In the genomic region with DNA sequence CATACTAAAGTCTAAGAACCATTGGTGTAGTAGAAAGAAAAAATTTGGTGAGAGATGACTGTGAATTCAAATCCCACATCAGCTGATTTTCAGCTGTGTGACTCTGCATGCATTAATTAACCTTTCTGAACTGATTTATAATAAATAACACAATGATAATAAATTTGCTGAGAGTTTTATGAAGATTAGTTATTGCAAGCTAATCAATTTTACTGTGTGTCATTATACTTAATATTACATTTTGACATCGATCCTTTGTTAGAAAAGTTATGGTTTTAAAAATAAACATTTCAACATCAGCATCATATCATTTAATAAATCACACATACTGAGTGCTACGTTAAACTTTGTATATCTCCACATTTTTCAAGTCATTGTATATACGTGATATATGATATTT, we compare ENCODE assay signal across 36 cellular contexts.
"Had no signal": no experiment of that assay in that cellular context is flagged by ENCODE, and none has a peak within 500 bp of the region (broad histone marks: within the 10 kb centered on the region; RNA-seq: fewer than 3 reads in every experiment).

No MANE protein-coding gene starts in this region.

- H3K9me3 ChIP-seq: adrenal gland, body of pancreas, esophagus muscularis mucosa, gastroesophageal sphincter, heart right ventricle had no signal

- FAIRE-seq: colon had no signal

- H3K9me3 Mint-ChIP-seq: activated CD4-positive, alpha-beta memory T cell treated with anti-CD3 and anti-CD28 coated beads for 36 hours; activated CD4-positive, alpha-beta T cell treated with anti-CD3 and anti-CD28 coated beads, Interleukin-2, amount 10 ng/mL, durations not matched to agents 24 days and 14 days; activated naive CD4-positive, alpha-beta T cell treated with anti-CD3 and anti-CD28 coated beads for 36 hours; activated naive CD4-positive, alpha-beta T cell treated with anti-CD3 and anti-CD28 coated beads, Interleukin-2, amount 50 U/mL, for 24 hours; activated naive CD8-positive, alpha-beta T cell treated with anti-CD3 and anti-CD28 coated beads, Interleukin-2, amount 50 U/mL, for 24 hours; activated T-helper 1 cell treated with anti-CD3 and anti-CD28 coated beads, Interleukin-12 subunit alpha, Interleukin-12 subunit beta, Interleukin-2, Interleukin-4 antibody, amounts not matched to agents 30 ng/mL and 10 ng/mL and 1 ng/mL, durations not matched to agents 14 hours and 24 hours and 36 hours; activated T-helper 2 cell treated with anti-CD3 and anti-CD28 coated beads, Interferon-gamma antibody, Interleukin-2, Interleukin-4, amounts not matched to agents 10 μg/mL and 5 μg/mL and 100 μg/mL, durations not matched to agents 14 hours and 24 hours and 36 hours; T-helper 2 cell treated with Interferon-gamma antibody and Interleukin-4, amounts not matched to agents 5 μg/mL and 100 μg/mL, for 36 hours had no signal

- H3K4me3 Mint-ChIP-seq: activated CD4-positive, alpha-beta memory T cell treated with anti-CD3 and anti-CD28 coated beads for 36 hours; activated CD4-positive, alpha-beta T cell treated with anti-CD3 and anti-CD28 coated beads for 36 hours; activated CD4-positive, alpha-beta T cell treated with anti-CD3 and anti-CD28 coated beads, Interleukin-2, amount 10 ng/mL, durations not matched to agents 24 days and 14 days; activated CD8-positive, alpha-beta memory T cell treated with anti-CD3 and anti-CD28 coated beads, Interleukin-2, amount 10 ng/mL, durations not matched to agents 7 days and 5 days; activated CD8-positive, alpha-beta T cell treated with anti-CD3 and anti-CD28 coated beads, Interleukin-2, amount 10 ng/mL, durations not matched to agents 7 days and 5 days; activated naive CD4-positive, alpha-beta T cell treated with anti-CD3 and anti-CD28 coated beads for 36 hours; activated naive CD4-positive, alpha-beta T cell treated with anti-CD3 and anti-CD28 coated beads, Interleukin-2, amount 50 U/mL, for 24 hours; activated naive CD8-positive, alpha-beta T cell treated with anti-CD3 and anti-CD28 coated beads for 36 hours; activated naive CD8-positive, alpha-beta T cell treated with anti-CD3 and anti-CD28 coated beads, Interleukin-2, amount 50 U/mL, for 24 hours; activated T-helper 1 cell treated with anti-CD3 and anti-CD28 coated beads, Interleukin-12 subunit alpha, Interleukin-12 subunit beta, Interleukin-2, Interleukin-4 antibody, amounts not matched to agents 30 ng/mL and 10 ng/mL and 1 ng/mL, durations not matched to agents 14 hours and 24 hours and 36 hours; effector memory CD8-positive, alpha-beta T cell; T-helper 2 cell treated with Interferon-gamma antibody and Interleukin-4, amounts not matched to agents 5 μg/mL and 100 μg/mL, for 36 hours had no signal

- ATAC-seq: activated CD4-positive, alpha-beta T cell treated with anti-CD3 and anti-CD28 coated beads for 36 hours; activated CD8-positive, alpha-beta memory T cell treated with anti-CD3 and anti-CD28 coated beads, Interleukin-2, amount 10 ng/mL, durations not matched to agents 7 days and 5 days; activated CD8-positive, alpha-beta T cell treated with anti-CD3 and anti-CD28 coated beads, Interleukin-2, amount 10 ng/mL, durations not matched to agents 7 days and 5 days; activated naive CD8-positive, alpha-beta T cell treated with anti-CD3 and anti-CD28 coated beads, Interleukin-2, amount 50 U/mL, for 24 hours; body of pancreas; effector memory CD8-positive, alpha-beta T cell; gastroesophageal sphincter; heart right ventricle had no signal

- H3K27ac ChIP-seq: adrenal gland, body of pancreas, esophagus muscularis mucosa, gastroesophageal sphincter, heart right ventricle, hepatocyte, WERI-Rb-1 had no signal

- H3K27me3 Mint-ChIP-seq: activated CD4-positive, alpha-beta memory T cell treated with anti-CD3 and anti-CD28 coated beads for 36 hours; activated CD4-positive, alpha-beta T cell treated with anti-CD3 and anti-CD28 coated beads for 36 hours; activated CD4-positive, alpha-beta T cell treated with anti-CD3 and anti-CD28 coated beads, Interleukin-2, amount 10 ng/mL, durations not matched to agents 24 days and 14 days; activated CD8-positive, alpha-beta memory T cell treated with anti-CD3 and anti-CD28 coated beads, Interleukin-2, amount 10 ng/mL, durations not matched to agents 7 days and 5 days; activated naive CD4-positive, alpha-beta T cell treated with anti-CD3 and anti-CD28 coated beads, Interleukin-2, amount 50 U/mL, for 24 hours; activated naive CD8-positive, alpha-beta T cell treated with anti-CD3 and anti-CD28 coated beads for 36 hours; activated naive CD8-positive, alpha-beta T cell treated with anti-CD3 and anti-CD28 coated beads, Interleukin-2, amount 50 U/mL, for 24 hours; effector memory CD8-positive, alpha-beta T cell had no signal

- H2AFZ ChIP-seq: hepatocyte had no signal

- H3K4me1 ChIP-seq: adrenal gland, body of pancreas, esophagus muscularis mucosa, gastroesophageal sphincter, heart right ventricle had no signal

- H3K36me3 ChIP-seq: adrenal gland, esophagus muscularis mucosa, gastroesophageal sphincter, heart right ventricle, WERI-Rb-1 had no signal

- H3K36me3 Mint-ChIP-seq: activated CD4-positive, alpha-beta memory T cell treated with anti-CD3 and anti-CD28 coated beads for 36 hours; activated CD8-positive, alpha-beta memory T cell treated with anti-CD3 and anti-CD28 coated beads, Interleukin-2, amount 10 ng/mL, durations not matched to agents 7 days and 5 days; activated naive CD4-positive, alpha-beta T cell treated with anti-CD3 and anti-CD28 coated beads, Interleukin-2, amount 50 U/mL, for 24 hours; activated naive CD8-positive, alpha-beta T cell treated with anti-CD3 and anti-CD28 coated beads for 36 hours had no signal

- H3K27ac Mint-ChIP-seq: activated CD4-positive, alpha-beta memory T cell treated with anti-CD3 and anti-CD28 coated beads for 36 hours; activated CD4-positive, alpha-beta T cell treated with anti-CD3 and anti-CD28 coated beads for 36 hours; activated CD4-positive, alpha-beta T cell treated with anti-CD3 and anti-CD28 coated beads, Interleukin-2, amount 10 ng/mL, durations not matched to agents 24 days and 14 days; activated CD8-positive, alpha-beta memory T cell treated with anti-CD3 and anti-CD28 coated beads, Interleukin-2, amount 10 ng/mL, durations not matched to agents 7 days and 5 days; activated CD8-positive, alpha-beta T cell treated with anti-CD3 and anti-CD28 coated beads, Interleukin-2, amount 10 ng/mL, durations not matched to agents 7 days and 5 days; activated naive CD4-positive, alpha-beta T cell treated with anti-CD3 and anti-CD28 coated beads for 36 hours; activated naive CD4-positive, alpha-beta T cell treated with anti-CD3 and anti-CD28 coated beads, Interleukin-2, amount 50 U/mL, for 24 hours; activated naive CD8-positive, alpha-beta T cell treated with anti-CD3 and anti-CD28 coated beads for 36 hours; activated naive CD8-positive, alpha-beta T cell treated with anti-CD3 and anti-CD28 coated beads, Interleukin-2, amount 50 U/mL, for 24 hours; activated T-helper 1 cell treated with anti-CD3 and anti-CD28 coated beads, Interleukin-12 subunit alpha, Interleukin-12 subunit beta, Interleukin-2, Interleukin-4 antibody, amounts not matched to agents 30 ng/mL and 10 ng/mL and 1 ng/mL, durations not matched to agents 14 hours and 24 hours and 36 hours; activated T-helper 2 cell treated with anti-CD3 and anti-CD28 coated beads, Interferon-gamma antibody, Interleukin-2, Interleukin-4, amounts not matched to agents 10 μg/mL and 5 μg/mL and 100 μg/mL, durations not matched to agents 14 hours and 24 hours and 36 hours; effector memory CD8-positive, alpha-beta T cell; T-helper 2 cell treated with Interferon-gamma antibody and Interleukin-4, amounts not matched to agents 5 μg/mL and 100 μg/mL, for 36 hours had no signal

- H3K79me2 ChIP-seq: hepatocyte had no signal

- H3K4me2 ChIP-seq: hepatocyte had no signal

- H3K4me3 ChIP-seq: adrenal gland, body of pancreas, esophagus muscularis mucosa, gastroesophageal sphincter, heart right ventricle, hepatocyte had no signal

- H3K4me1 Mint-ChIP-seq: activated CD4-positive, alpha-beta T cell treated with anti-CD3 and anti-CD28 coated beads for 36 hours; activated CD4-positive, alpha-beta T cell treated with anti-CD3 and anti-CD28 coated beads, Interleukin-2, amount 10 ng/mL, durations not matched to agents 24 days and 14 days; activated CD8-positive, alpha-beta memory T cell treated with anti-CD3 and anti-CD28 coated beads, Interleukin-2, amount 10 ng/mL, durations not matched to agents 7 days and 5 days; activated naive CD4-positive, alpha-beta T cell treated with anti-CD3 and anti-CD28 coated beads, Interleukin-2, amount 50 U/mL, for 24 hours; activated naive CD8-positive, alpha-beta T cell treated with anti-CD3 and anti-CD28 coated beads for 36 hours; activated naive CD8-positive, alpha-beta T cell treated with anti-CD3 and anti-CD28 coated beads, Interleukin-2, amount 50 U/mL, for 24 hours had no signal

- DNase-seq: activated CD4-positive, alpha-beta memory T cell treated with anti-CD3 and anti-CD28 coated beads for 36 hours; activated CD4-positive, alpha-beta T cell treated with anti-CD3 and anti-CD28 coated beads for 36 hours; activated CD4-positive, alpha-beta T cell treated with anti-CD3 and anti-CD28 coated beads, Interleukin-2, amount 10 ng/mL, durations not matched to agents 24 days and 14 days; activated CD4-positive, CD25-positive, alpha-beta regulatory T cell; activated CD4-positive, CD25-positive, alpha-beta regulatory T cell treated with anti-CD3 and anti-CD28 coated beads, Interleukin-2, amount 50 U/mL, for 72 hours; activated CD8-positive, alpha-beta memory T cell treated with anti-CD3 and anti-CD28 coated beads, Interleukin-2, amount 10 ng/mL, durations not matched to agents 7 days and 5 days; activated CD8-positive, alpha-beta memory T cell treated with anti-CD3 and anti-CD28 coated beads, Interleukin-2, amount 50 U/mL, for 4 hours; activated CD8-positive, alpha-beta T cell treated with anti-CD3 and anti-CD28 coated beads, Interleukin-2, amount 10 ng/mL, durations not matched to agents 7 days and 5 days; activated effector memory CD4-positive, alpha-beta T cell treated with anti-CD3 and anti-CD28 coated beads, Interleukin-2, amount 50 U/mL, for 16 hours; activated naive CD4-positive, alpha-beta T cell treated with anti-CD3 and anti-CD28 coated beads for 36 hours; activated naive CD8-positive, alpha-beta T cell treated with anti-CD3 and anti-CD28 coated beads for 36 hours; activated naive CD8-positive, alpha-beta T cell treated with anti-CD3 and anti-CD28 coated beads, Interleukin-2, amount 50 U/mL, for 24 hours; activated T-cell treated with anti-CD3 and anti-CD28 coated beads, Interleukin-2, amount 50 U/mL, for 1 hour; activated T-cell treated with anti-CD3 and anti-CD28 coated beads, Interleukin-2, amount 50 U/mL, for 48 hours; adrenal gland; amygdala; aorta; body of pancreas; caudate nucleus; cortex of kidney; dermis blood vessel endothelial cell; effector CD4-positive, alpha-beta T cell; effector memory CD8-positive, alpha-beta T cell; erythroblast; foreskin melanocyte; heart right ventricle; T1000; WERI-Rb-1 had no signal

- H3K27me3 ChIP-seq: adrenal gland, body of pancreas, esophagus muscularis mucosa, gastroesophageal sphincter, heart right ventricle, hepatocyte had no signal
